ENCODE assay signal across 21 cellular contexts in the genomic region with DNA sequence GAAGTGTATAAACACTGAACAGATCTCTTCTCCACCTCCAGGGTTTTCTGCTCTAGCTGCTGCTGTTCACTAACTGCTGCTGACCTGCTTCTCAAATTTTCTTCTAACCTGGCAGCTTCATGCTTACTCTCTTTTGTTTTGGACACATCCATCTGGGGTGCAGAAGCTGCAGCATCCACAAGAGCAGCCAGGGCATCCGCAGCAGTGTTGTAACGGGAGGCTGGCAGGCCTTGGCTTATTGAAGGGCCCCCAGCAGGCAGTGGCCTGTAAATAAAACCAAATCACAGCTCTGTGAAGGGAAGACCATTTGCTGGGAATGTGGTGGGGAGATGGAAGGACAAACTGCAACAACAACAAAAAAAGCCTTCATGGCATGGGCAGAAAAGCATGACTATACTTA.
"Had no signal": no experiment of that assay in that cellular context is flagged by ENCODE, and none has a peak within 500 bp of the region (broad histone marks: within the 10 kb centered on the region; RNA-seq: fewer than 3 reads in every experiment).

No MANE protein-coding gene starts in this region.

- H3K4me1 ChIP-seq: foreskin keratinocyte, spleen, tibial nerve had no signal

- H3K4me3 ChIP-seq: hepatocyte, sigmoid colon, spleen, tibial nerve, uterus had no signal

- H3K27ac ChIP-seq: brain microvascular endothelial cell, epithelial cell of prostate, foreskin keratinocyte, hepatocyte, sigmoid colon, spleen, tibial nerve had no signal

- H3K27me3 Mint-ChIP-seq: activated CD4-positive, alpha-beta T cell treated with anti-CD3 and anti-CD28 coated beads for 36 hours; activated CD8-positive, alpha-beta memory T cell treated with anti-CD3 and anti-CD28 coated beads, Interleukin-2, amount 10 ng/mL, durations not matched to agents 7 days and 5 days; activated naive CD8-positive, alpha-beta T cell treated with anti-CD3 and anti-CD28 coated beads, Interleukin-2, amount 50 U/mL, for 24 hours; effector memory CD8-positive, alpha-beta T cell had no signal

- H3K9me3 ChIP-seq: sigmoid colon, spleen, tibial nerve, uterus had no signal

- DNase-seq: activated CD4-positive, alpha-beta T cell treated with anti-CD3 and anti-CD28 coated beads for 36 hours; activated CD4-positive, alpha-beta T cell treated with anti-CD3 and anti-CD28 coated beads, Interleukin-2, amount 50 U/mL, for 48 hours; activated CD8-positive, alpha-beta memory T cell treated with anti-CD3 and anti-CD28 coated beads, Interleukin-2, amount 10 ng/mL, durations not matched to agents 7 days and 5 days; activated naive CD4-positive, alpha-beta T cell treated with Interleukin-2 at 50 U/mL for 16 hours; activated naive CD8-positive, alpha-beta T cell treated with anti-CD3 and anti-CD28 coated beads, Interleukin-2, amount 50 U/mL, for 24 hours; aorta; brain microvascular endothelial cell; dermis blood vessel endothelial cell; effector memory CD8-positive, alpha-beta T cell; foreskin keratinocyte; mesendoderm; occipital lobe; sigmoid colon; spleen; stimulated activated CD4-positive, alpha-beta T cell treated with anti-CD3 and anti-CD28 coated beads, Interleukin-4, amount 100 ng/mL, for 4 hours; stimulated activated naive CD4-positive, alpha-beta T cell treated with Interleukin-2 at 50 U/mL for 16 hours; uterus had no signal

- H3K36me3 ChIP-seq: uterus had no signal

- H3K4me1 Mint-ChIP-seq: activated CD4-positive, alpha-beta T cell treated with anti-CD3 and anti-CD28 coated beads for 36 hours; activated CD8-positive, alpha-beta memory T cell treated with anti-CD3 and anti-CD28 coated beads, Interleukin-2, amount 10 ng/mL, durations not matched to agents 7 days and 5 days; activated naive CD8-positive, alpha-beta T cell treated with anti-CD3 and anti-CD28 coated beads, Interleukin-2, amount 50 U/mL, for 24 hours; nephron had no signal

- H2AFZ ChIP-seq: hepatocyte had no signal

- H3K9me3 Mint-ChIP-seq: activated naive CD8-positive, alpha-beta T cell treated with anti-CD3 and anti-CD28 coated beads, Interleukin-2, amount 50 U/mL, for 24 hours; effector memory CD8-positive, alpha-beta T cell; nephron had no signal

- H3K27me3 ChIP-seq: brain microvascular endothelial cell, foreskin keratinocyte, hepatocyte, sigmoid colon, spleen, tibial nerve, uterus had no signal

- H3K4me2 ChIP-seq: hepatocyte had no signal

- ATAC-seq: activated CD4-positive, alpha-beta T cell treated with anti-CD3 and anti-CD28 coated beads for 36 hours; activated CD8-positive, alpha-beta memory T cell treated with anti-CD3 and anti-CD28 coated beads, Interleukin-2, amount 10 ng/mL, durations not matched to agents 7 days and 5 days; activated naive CD8-positive, alpha-beta T cell treated with anti-CD3 and anti-CD28 coated beads, Interleukin-2, amount 50 U/mL, for 24 hours; effector memory CD8-positive, alpha-beta T cell; foreskin keratinocyte had no signal

- H3K4me3 Mint-ChIP-seq: activated CD4-positive, alpha-beta T cell treated with anti-CD3 and anti-CD28 coated beads for 36 hours; activated CD8-positive, alpha-beta memory T cell treated with anti-CD3 and anti-CD28 coated beads, Interleukin-2, amount 10 ng/mL, durations not matched to agents 7 days and 5 days; activated naive CD8-positive, alpha-beta T cell treated with anti-CD3 and anti-CD28 coated beads, Interleukin-2, amount 50 U/mL, for 24 hours; effector memory CD8-positive, alpha-beta T cell; nephron had no signal

- H3K27ac Mint-ChIP-seq: activated CD4-positive, alpha-beta T cell treated with anti-CD3 and anti-CD28 coated beads for 36 hours; activated CD8-positive, alpha-beta memory T cell treated with anti-CD3 and anti-CD28 coated beads, Interleukin-2, amount 10 ng/mL, durations not matched to agents 7 days and 5 days; activated naive CD8-positive, alpha-beta T cell treated with anti-CD3 and anti-CD28 coated beads, Interleukin-2, amount 50 U/mL, for 24 hours; nephron had no signal
